In the genomic region with DNA sequence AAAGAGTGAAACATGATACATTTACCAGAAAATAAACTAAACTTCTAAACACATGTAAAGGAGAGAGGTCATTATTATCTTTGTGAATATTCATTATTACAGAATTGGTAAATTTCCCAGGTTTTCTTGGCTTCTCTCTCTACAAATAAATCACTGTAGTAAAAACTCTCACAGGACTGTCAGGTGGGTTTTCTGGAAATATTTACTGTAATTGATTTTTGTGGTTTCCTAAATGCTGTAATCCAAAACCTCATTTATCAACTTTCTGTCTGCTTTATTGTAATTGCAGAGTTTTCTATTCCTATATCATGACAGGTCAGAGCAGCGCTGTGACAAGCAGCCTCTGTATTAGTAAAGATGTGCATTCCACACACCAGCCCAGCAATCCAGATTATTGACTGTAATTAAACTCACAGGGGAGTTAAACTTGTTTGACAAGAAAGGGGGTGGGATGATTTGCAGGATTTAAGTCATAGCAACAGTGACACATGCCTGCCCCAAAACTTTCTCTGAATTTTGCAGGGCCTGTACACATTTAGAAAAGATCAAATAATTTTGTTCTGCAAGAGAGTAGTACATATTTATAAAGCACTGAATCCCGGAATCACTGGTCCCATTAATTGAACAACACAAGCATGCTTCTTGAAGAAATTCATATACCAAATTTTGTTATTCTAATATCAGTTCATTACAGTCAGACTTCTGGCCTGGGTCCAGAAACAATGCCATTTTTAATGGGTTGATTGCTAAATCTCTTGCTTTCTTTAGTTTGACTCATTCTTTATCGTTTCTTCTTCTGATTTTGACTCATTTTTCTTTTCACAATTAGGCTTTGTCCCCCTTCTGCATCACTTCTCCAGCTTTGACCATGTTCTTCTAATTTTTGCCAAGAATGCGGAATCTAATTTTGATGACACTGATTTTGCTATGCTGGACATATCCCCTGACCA, we compare ENCODE assay signal across 15 cellular contexts. TPM values are rescaled to one million over a fixed set of nuclear protein-coding genes. Genes with fewer than 3 reads are reported as not detected.
A peak's percentile ranks its signal among the peaks of the same experiment; 100 is the strongest.
DNase-seq lines count a peak whose midpoint lies in the region.
"Had no signal": no experiment of that assay in that cellular context is flagged by ENCODE, and none has a peak within 500 bp of the region (broad histone marks: within the 10 kb centered on the region; RNA-seq: fewer than 3 reads in every experiment).

No MANE protein-coding gene starts in this region.

- peaks cover 0 to 2% (median 0%) of the 10 kb centered on the region in 8 donors for H3K9me3 Mint-ChIP-seq in CD4-positive, alpha-beta memory T cell
- H3K9me3 Mint-ChIP-seq: stimulated activated memory B cell treated with anti-CD40 and anti-IgM and Interleukin-4, amounts not matched to agents 10 μg/mL and 1 μg/mL and 100 μg/mL, for 72 hours had no signal

- in situ Hi-C loops in GM23248 (cut with MboI) = no loop called here

- no peaks in the 10 kb centered on the region for H3K36me3 Mint-ChIP-seq in CD4-positive, alpha-beta memory T cell
- H3K36me3 Mint-ChIP-seq: stimulated activated memory B cell treated with anti-CD40 and anti-IgM and Interleukin-4, amounts not matched to agents 10 μg/mL and 1 μg/mL and 100 μg/mL, for 72 hours had no signal

- H3K27me3 Mint-ChIP-seq in CD4-positive, alpha-beta memory T cell = peaks cover 5 to 6% of the 10 kb centered on the region in 2 donors

- POLR2A ChIA-PET in CD4-positive, alpha-beta memory T cell (lab: Charles Lee; ENCODE audit: partially characterized antibody) = no interaction called here

- H3K27me3 ChIP-seq in GM23248 (replicated peaks; ENCODE audit: insufficient read depth) = no peaks in the 10 kb centered on the region
- no peaks in the 10 kb centered on the region for H3K27me3 ChIP-seq in CD4-positive, alpha-beta memory T cell (ENCODE audit: insufficient read depth, low read length)
- H3K27me3 ChIP-seq in MG63 = no peaks in the 10 kb centered on the region
- H3K27me3 ChIP-seq: gastrocnemius medialis, neutrophil had no signal

- H3K9ac ChIP-seq in GM23248 = no peak overlapping the region

- 45% methylated on average over 4 of the region's 4 CpGs for WGBS in GM23248 (ENCODE audit: low coverage in 1 of 2, low lambda C conversion rate in 2 of 2, missing lambda C conversion rate in 2 of 2), 2 experiments

- H3K27ac ChIP-seq in GM23248 = no peak overlapping the region
- no peak overlapping the region for H3K27ac ChIP-seq in CD4-positive, alpha-beta memory T cell (ENCODE audit: low read depth, low read length)
- H3K27ac ChIP-seq: gastrocnemius medialis, neutrophil had no signal

- H3K9me3 ChIP-seq in GM23248 (ENCODE audit: low read depth) (no peaks in the 10 kb centered on the region), MG63 (no peaks in the 10 kb centered on the region)
- H3K9me3 ChIP-seq in CD4-positive, alpha-beta memory T cell (ENCODE audit: control insufficient read depth in 1 of 2, low read length in 2 of 2) = no peaks in the 10 kb centered on the region
- H3K9me3 ChIP-seq: gastrocnemius medialis, neutrophil had no signal

- CTCF ChIA-PET in CD4-positive, alpha-beta memory T cell (lab: Charles Lee; ENCODE audit: partially characterized antibody) = interaction anchor here (1.0 kb wide), 1 partner anchor 21 kb away, joined by 3 read pairs; no protein-coding TSS in a partner anchor

- no peaks in the 10 kb centered on the region for H3K4me1 ChIP-seq in GM23248 (ENCODE audit: insufficient read depth)
- H3K4me1 ChIP-seq in CD4-positive, alpha-beta memory T cell (ENCODE audit: insufficient read depth, low read length) = no peaks in the 10 kb centered on the region
- H3K4me1 ChIP-seq: gastrocnemius medialis had no signal

- DNase-seq in GM23248 = peak; percentile 20
- peak; percentile 28 to 40 for DNase-seq in NCI-H1930 (lab: John Stamatoyannopoulos, UW)
- peak; percentile 9 for DNase-seq in astrocyte of the hippocampus (ENCODE audit: low read depth, low spot score)
- DNase-seq in left kidney (ENCODE audit: low read depth, low spot score) = peak; percentile 61
- DNase-seq in CD4-positive, alpha-beta memory T cell = no peak
- DNase-seq in hypothalamus (lab: John Stamatoyannopoulos, UW) = no peak
- no peak for DNase-seq in MG63
- no peak for DNase-seq in stimulated activated CD4-positive, alpha-beta T cell treated with anti-CD3 and anti-CD28 coated beads, Interleukin-4, amount 100 ng/mL, for 24 hours
- DNase-seq: activated effector memory CD4-positive, alpha-beta T cell treated with anti-CD3 and anti-CD28 coated beads, Interleukin-2, amount 50 U/mL, for 16 hours; aorta; gastrocnemius medialis; mesendoderm; NCI-H345 had no signal

- H4K20me1 ChIP-seq in GM23248 (ENCODE audit: insufficient read depth) = no peaks in the 10 kb centered on the region

- H2AFZ ChIP-seq in GM23248 = no peak overlapping the region

- no peaks in the 10 kb centered on the region for H3F3A ChIP-seq in GM23248 (ENCODE audit: insufficient read depth)

- no peak overlapping the region for H3K27ac Mint-ChIP-seq in CD4-positive, alpha-beta memory T cell
- H3K27ac Mint-ChIP-seq: stimulated activated memory B cell treated with anti-CD40 and anti-IgM and Interleukin-4, amounts not matched to agents 10 μg/mL and 1 μg/mL and 100 μg/mL, for 72 hours had no signal

- no peaks in the 10 kb centered on the region for H3K9me2 ChIP-seq in GM23248 (ENCODE audit: insufficient read depth)

- no peak overlapping the region for H3K4me2 ChIP-seq in GM23248 (ENCODE audit: unreplicated experiment)

- no peak overlapping the region for H3K4me3 Mint-ChIP-seq in CD4-positive, alpha-beta memory T cell
- H3K4me3 Mint-ChIP-seq: stimulated activated memory B cell treated with anti-CD40 and anti-IgM and Interleukin-4, amounts not matched to agents 10 μg/mL and 1 μg/mL and 100 μg/mL, for 72 hours had no signal

- H3K4me3 ChIP-seq in GM23248 (no peak overlapping the region), MG63 (no peak overlapping the region)
- no peak overlapping the region for H3K4me3 ChIP-seq in CD4-positive, alpha-beta memory T cell (ENCODE audit: low read length in 2 of 2)
- H3K4me3 ChIP-seq: gastrocnemius medialis had no signal

- no peaks in the 10 kb centered on the region for H3K79me2 ChIP-seq in GM23248 (ENCODE audit: insufficient read depth)

- intact Hi-C loops in CD4-positive, alpha-beta memory T cell (cut with micrococcal nuclease) = no loop called here

- no peaks in the 10 kb centered on the region for H3K36me3 ChIP-seq in GM23248 (ENCODE audit: low read depth)
- H3K36me3 ChIP-seq in CD4-positive, alpha-beta memory T cell (ENCODE audit: insufficient read depth, low read length) = no peaks in the 10 kb centered on the region
- no peaks in the 10 kb centered on the region for H3K36me3 ChIP-seq in MG63
- H3K36me3 ChIP-seq: gastrocnemius medialis, neutrophil had no signal

- no peaks in the 10 kb centered on the region for H3K4me1 Mint-ChIP-seq in CD4-positive, alpha-beta memory T cell
- H3K4me1 Mint-ChIP-seq: stimulated activated memory B cell treated with anti-CD40 and anti-IgM and Interleukin-4, amounts not matched to agents 10 μg/mL and 1 μg/mL and 100 μg/mL, for 72 hours had no signal

RNA-seq across cellular contexts. Expression of gene PTPRO, which starts 42.2 kb away (rescaled TPM):
- 0.13 and 0.22 TPM in 2 replicates for total RNA-seq in GM23248 (2014; rRNA removed; shearing (Covaris generic))
- polyA plus RNA-seq in GM23248 (2016; fragmentation: Nextera tagmentation; extraction: Ambion mirVana) = 0.24 TPM in 1 of 2 replicates, not detected in the other
- total RNA-seq in CD4-positive, alpha-beta memory T cell = 1 to 10 TPM; 6.5 to 7.8 TPM
- 1 to 10 TPM; 3.0 to 3.5 TPM for polyA plus RNA-seq in CD4-positive, alpha-beta memory T cell
- total RNA-seq in MG63 (2014; rRNA removed; shearing (Covaris generic); ENCODE audit: low replicate concordance) = 0.15 and 1.3 TPM in 2 replicates

Comparison
In these comparisons a context has a peak if more than half of its experiments do, and no peak if none do; other contexts are left out.
1. DNase-seq: peak in GM23248 (single experiment), NCI-H1930 (2 of 2), astrocyte of the hippocampus (single experiment) and left kidney (single experiment); none in CD4-positive, alpha-beta memory T cell (0 of 5), hypothalamus (0 of 51), MG63 (single experiment) and stimulated activated CD4-positive, alpha-beta T cell treated with anti-CD3 and anti-CD28 coated beads, Interleukin-4, amount 100 ng/mL, for 24 hours (single experiment).